In the genomic region with DNA sequence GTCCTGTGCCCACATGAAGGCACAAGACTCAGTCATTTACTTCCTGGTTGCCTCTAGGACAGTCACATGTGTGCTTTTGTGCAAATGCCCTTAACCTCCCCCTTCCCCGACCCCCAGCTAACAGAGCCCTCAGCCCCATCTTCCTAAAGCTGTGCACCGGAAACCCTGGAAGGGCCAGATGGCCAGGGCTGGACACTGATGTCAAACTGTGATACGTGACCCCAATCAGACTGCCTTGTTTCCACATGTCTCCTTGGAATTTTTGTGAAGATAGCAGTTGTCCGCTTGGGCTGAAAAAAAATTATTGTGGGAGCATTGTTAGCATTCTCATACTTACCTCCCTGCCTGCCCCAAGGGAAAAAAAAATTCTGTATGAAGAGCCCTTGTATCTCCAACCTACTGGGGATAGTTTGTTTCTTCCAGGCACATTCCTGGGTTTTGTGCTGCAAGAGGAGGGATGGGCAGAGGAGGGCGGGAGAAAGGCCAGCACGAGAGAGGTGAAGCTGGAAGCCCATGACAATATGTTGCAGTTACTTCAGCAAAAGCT, we compare ENCODE assay signal across 18 cellular contexts. TPM values are rescaled to one million over a fixed set of nuclear protein-coding genes. Genes with fewer than 3 reads are reported as not detected.
DNase-seq lines count a peak whose midpoint lies in the region; ATAC-seq and TF ChIP-seq lines count a peak whose summit lies in the region.
"Had no signal": no experiment of that assay in that cellular context is flagged by ENCODE, and none has a peak within 500 bp of the region (broad histone marks: within the 10 kb centered on the region; RNA-seq: fewer than 3 reads in every experiment).

No MANE protein-coding gene starts in this region.

- no peaks in the 10 kb centered on the region for H4K20me1 ChIP-seq in SK-N-SH (ENCODE audit: insufficient read depth)

- no peak overlapping the region for H3K4me3 Mint-ChIP-seq in nephron progenitor cell
- no peak overlapping the region for H3K4me3 Mint-ChIP-seq in stimulated activated effector memory CD8-positive, alpha-beta T cell treated with anti-CD3 and anti-CD28 coated beads, Interleukin-12 subunit alpha, Interleukin-12 subunit beta, amount 100 ng/mL, for 72 hours
- H3K4me3 Mint-ChIP-seq: CD4-positive, CD25-positive, alpha-beta regulatory T cell had no signal

- H3F3A ChIP-seq in SK-N-SH (replicated peaks; ENCODE audit: insufficient read depth): no peaks in the 10 kb centered on the region

- CTCF ChIA-PET in SK-N-SH (lab: Yijun Ruan, JAX): interaction anchor here (1.1 to 1.3 kb wide), 2 partner anchors 15 to 17 kb away, joined by 3 to 4 read pairs; a partner anchor contains a TSS

- no peaks in the 10 kb centered on the region for H3K36me3 ChIP-seq in SK-N-SH (replicated peaks in 1 of 2; ENCODE audit: control insufficient read depth in 1 of 2, insufficient read depth in 2 of 2, low read length in 1 of 2)
- H3K36me3 ChIP-seq: Peyer's patch had no signal

- H3K4me2 ChIP-seq in SK-N-SH: no peak overlapping the region

- H2AFZ ChIP-seq in SK-N-SH (ENCODE audit: low read depth): no peak overlapping the region

- peak overlapping the region; percentile 37 for H3K27ac Mint-ChIP-seq in nephron progenitor cell
- H3K27ac Mint-ChIP-seq in stimulated activated effector memory CD8-positive, alpha-beta T cell treated with anti-CD3 and anti-CD28 coated beads, Interleukin-12 subunit alpha, Interleukin-12 subunit beta, amount 100 ng/mL, for 72 hours: peak overlapping the region; percentile 40
- H3K27ac Mint-ChIP-seq: CD4-positive, CD25-positive, alpha-beta regulatory T cell had no signal

- no peak overlapping the region for H3K4me3 ChIP-seq in SK-N-SH (ENCODE audit: low read depth in 2 of 2, low read length in 1 of 2)
- no peak overlapping the region for H3K4me3 ChIP-seq in choroid plexus epithelial cell (ENCODE audit: low read depth, low read length)
- H3K4me3 ChIP-seq: Peyer's patch had no signal

- WGBS in SK-N-SH (ENCODE audit: low lambda C conversion rate): 88% methylated on average over 6 of the region's 6 CpGs

- H3K9me3 ChIP-seq in SK-N-SH: no peaks in the 10 kb centered on the region
- H3K9me3 ChIP-seq: Peyer's patch had no signal

- no peak overlapping the region; a peak in 1 of 4 replicates for H3K27ac ChIP-seq in SK-N-SH (ENCODE audit: low read depth in 2 of 2, low read length in 1 of 2)
- H3K27ac ChIP-seq: Peyer's patch had no signal

- POLR2A ChIA-PET in SK-N-SH (lab: Yijun Ruan, JAX): no interaction called here

- H3K4me1 Mint-ChIP-seq in nephron progenitor cell: peaks cover 34% of the 10 kb centered on the region
- no peaks in the 10 kb centered on the region for H3K4me1 Mint-ChIP-seq in stimulated activated effector memory CD8-positive, alpha-beta T cell treated with anti-CD3 and anti-CD28 coated beads, Interleukin-12 subunit alpha, Interleukin-12 subunit beta, amount 100 ng/mL, for 72 hours

- peaks cover 0 to 17% of the 10 kb centered on the region in 2 experiments; a peak in 2 of 4 replicates for H3K4me1 ChIP-seq in SK-N-SH (ENCODE audit: control insufficient read depth in 1 of 2, insufficient read depth in 2 of 2, low read depth in 1 of 2, low read length in 1 of 2)
- H3K4me1 ChIP-seq: Peyer's patch had no signal

- no peaks in the 10 kb centered on the region for H3K27me3 ChIP-seq in SK-N-SH (ENCODE audit: insufficient read depth)
- H3K27me3 ChIP-seq: Peyer's patch had no signal

- TF ChIP-seq EP300 in SK-N-SH (IDR thresholded peaks at IDR 0.05; ENCODE audit: borderline replicate concordance in 1 of 2, low read depth in 1 of 2, low read length in 1 of 2): peak in 1 of 2 experiments; percentile 43; a peak in 1 of 4 replicates

- peak; percentile 42 for DNase-seq in SK-N-SH
- DNase-seq in choroid plexus epithelial cell (ENCODE audit: low read depth): peak; percentile 27
- no peak for DNase-seq in nephron progenitor cell
- DNase-seq in stimulated activated effector memory CD8-positive, alpha-beta T cell treated with anti-CD3 and anti-CD28 coated beads, Interleukin-12 subunit alpha, Interleukin-12 subunit beta, amount 100 ng/mL, for 72 hours (ENCODE audit: low spot score in 2 of 2): no peak
- no peak for DNase-seq in HUDEP-2 (lab: John Stamatoyannopoulos, UW; ENCODE audit: unreplicated experiment in 76 of 76)
- DNase-seq in dermis blood vessel endothelial cell: no peak
- DNase-seq: CD4-positive, CD25-positive, alpha-beta regulatory T cell; DMS79; H7; KBM-7; NCI-H1105; NCI-H146; NCI-H2029; NCI-H446; NCI-H526; Peyer's patch had no signal

- TF ChIP-seq RAD21 in SK-N-SH (IDR thresholded peaks at IDR 0.05; ENCODE audit: low read length): no peak

- no peaks in the 10 kb centered on the region for H3K79me2 ChIP-seq in SK-N-SH (ENCODE audit: insufficient read depth)

- ATAC-seq in stimulated activated effector memory CD8-positive, alpha-beta T cell treated with anti-CD3 and anti-CD28 coated beads, Interleukin-12 subunit alpha, Interleukin-12 subunit beta, amount 100 ng/mL, for 72 hours: no peak
- no peak for ATAC-seq in GM18502 (IDR thresholded peaks at IDR 0.05; ENCODE audit: poor library complexity, unreplicated experiment)
- ATAC-seq: HepG2 had no signal

- H3K27me3 Mint-ChIP-seq in nephron progenitor cell (ENCODE audit: low read depth, poor library complexity): peaks cover 9% of the 10 kb centered on the region

- no peaks in the 10 kb centered on the region for H3K9me3 Mint-ChIP-seq in nephron progenitor cell
- H3K9me3 Mint-ChIP-seq in stimulated activated effector memory CD8-positive, alpha-beta T cell treated with anti-CD3 and anti-CD28 coated beads, Interleukin-12 subunit alpha, Interleukin-12 subunit beta, amount 100 ng/mL, for 72 hours: no peaks in the 10 kb centered on the region

- H3K36me3 Mint-ChIP-seq in nephron progenitor cell (ENCODE audit: low read depth): no peaks in the 10 kb centered on the region
- no peaks in the 10 kb centered on the region for H3K36me3 Mint-ChIP-seq in stimulated activated effector memory CD8-positive, alpha-beta T cell treated with anti-CD3 and anti-CD28 coated beads, Interleukin-12 subunit alpha, Interleukin-12 subunit beta, amount 100 ng/mL, for 72 hours
- H3K36me3 Mint-ChIP-seq: CD4-positive, CD25-positive, alpha-beta regulatory T cell had no signal

- no peak overlapping the region for H3K9ac ChIP-seq in SK-N-SH

- H3K9me2 ChIP-seq in SK-N-SH: no peaks in the 10 kb centered on the region

- TF ChIP-seq CTCF in SK-N-SH (IDR thresholded peaks at IDR 0.05) (no peak), choroid plexus epithelial cell (conservative IDR thresholded peaks at IDR 0.05; ENCODE audit: low read depth, low read length) (no peak), nephron progenitor cell (IDR thresholded peaks at IDR 0.05) (no peak)

TF ChIP-seq in SK-N-SH, 30 proteins besides CTCF, POLR2A, EP300 and RAD21:
- TF ChIP-seq, protein P1, sequence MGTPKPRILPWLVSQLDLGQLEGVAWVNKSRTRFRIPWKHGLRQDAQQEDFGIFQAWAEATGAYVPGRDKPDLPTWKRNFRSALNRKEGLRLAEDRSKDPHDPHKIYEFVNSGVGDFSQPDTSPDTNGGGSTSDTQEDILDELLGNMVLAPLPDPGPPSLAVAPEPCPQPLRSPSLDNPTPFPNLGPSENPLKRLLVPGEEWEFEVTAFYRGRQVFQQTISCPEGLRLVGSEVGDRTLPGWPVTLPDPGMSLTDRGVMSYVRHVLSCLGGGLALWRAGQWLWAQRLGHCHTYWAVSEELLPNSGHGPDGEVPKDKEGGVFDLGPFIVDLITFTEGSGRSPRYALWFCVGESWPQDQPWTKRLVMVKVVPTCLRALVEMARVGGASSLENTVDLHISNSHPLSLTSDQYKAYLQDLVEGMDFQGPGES (IDR thresholded peaks at IDR 0.05; ENCODE audit: low read depth, low read length): no peak
- TF ChIP-seq GATA2 (CRISPR knock-in tag; IDR thresholded peaks at IDR 0.05) (peak; percentile 60; the same call in 1 of the 2 replicates), RCOR1 (IDR thresholded peaks at IDR 0.05; ENCODE audit: low read length) (0 out of 2 replicates have a peak, but pooled peaks have one; percentile 38)

RNA-seq across cellular contexts. Expression of a gene that starts 17.0 kb away (rescaled TPM):
- 24.0 and 25.0 TPM in 2 replicates for polyA plus RNA-seq in SK-N-SH (2012; rRNA removed)
- 29.1 and 32.7 TPM in 2 replicates for polyA plus RNA-seq in SK-N-SH (2012; cell fraction: cytosol; rRNA removed)
- polyA plus RNA-seq in SK-N-SH (2012; cell fraction: nucleus; rRNA removed): 26.1 and 36.9 TPM in 2 replicates
- 0.28 and 0.68 TPM in 2 replicates for total RNA-seq in dermis blood vessel endothelial cell
- total RNA-seq: HepG2 had no signal
- polyA plus RNA-seq: HepG2 had no signal

Comparison
In these comparisons a context has a peak if more than half of its experiments do, and no peak if none do; other contexts are left out.
1. DNase-seq: peak in SK-N-SH (single experiment) and choroid plexus epithelial cell (single experiment); none in nephron progenitor cell (single experiment), stimulated activated effector memory CD8-positive, alpha-beta T cell treated with anti-CD3 and anti-CD28 coated beads, Interleukin-12 subunit alpha, Interleukin-12 subunit beta, amount 100 ng/mL, for 72 hours (0 of 2), HUDEP-2 (0 of 76) and dermis blood vessel endothelial cell (single experiment).